18 cellular contexts compared by ENCODE assay signal in the genomic region with DNA sequence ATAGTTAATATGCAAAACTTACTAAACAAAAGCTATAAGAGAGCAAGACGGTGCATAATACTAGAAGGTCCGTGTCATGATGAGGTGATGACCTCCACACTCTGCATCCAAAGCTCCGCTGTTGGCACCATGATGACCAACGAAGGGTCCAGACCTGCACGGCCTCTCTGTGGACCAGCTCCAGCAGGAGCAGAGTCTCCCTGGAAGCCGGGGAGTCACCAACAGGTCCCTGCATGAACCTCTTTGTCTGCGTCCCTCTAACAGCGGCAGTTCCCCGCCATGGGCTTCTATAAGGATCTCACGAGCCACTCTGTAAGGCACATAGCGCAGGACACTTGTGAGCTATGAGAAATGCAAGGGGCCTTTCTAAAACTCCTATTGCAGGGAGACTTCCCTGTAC.
DNase-seq lines count a peak whose midpoint lies in the region; ATAC-seq and TF ChIP-seq lines count a peak whose summit lies in the region.
"Had no signal": no experiment of that assay in that cellular context is flagged by ENCODE, and none has a peak within 500 bp of the region (broad histone marks: within the 10 kb centered on the region; RNA-seq: fewer than 3 reads in every experiment).

No MANE protein-coding gene starts in this region.

- H3K4me1 ChIP-seq in osteoblast (ENCODE audit: insufficient read depth, low read length) (no peaks in the 10 kb centered on the region), testis (no peaks in the 10 kb centered on the region), gastroesophageal sphincter (no peaks in the 10 kb centered on the region)
- H3K4me1 ChIP-seq: A549 had no signal

- TF ChIP-seq POLR2A in testis (IDR thresholded peaks at IDR 0.05) (no peak), gastroesophageal sphincter (IDR thresholded peaks at IDR 0.05) (no peak)

- H3K9me3 Mint-ChIP-seq in activated naive CD8-positive, alpha-beta T cell treated with anti-CD3 and anti-CD28 coated beads, Interleukin-2, amount 10 ng/mL, durations not matched to agents 7 days and 5 days: no peaks in the 10 kb centered on the region
- H3K9me3 Mint-ChIP-seq in activated naive CD8-positive, alpha-beta T cell treated with anti-CD3 and anti-CD28 coated beads for 36 hours: no peaks in the 10 kb centered on the region
- H3K9me3 Mint-ChIP-seq in natural killer cell: no peaks in the 10 kb centered on the region
- H3K9me3 Mint-ChIP-seq: CD8-positive, alpha-beta memory T cell had no signal

- no peak overlapping the region for H2AFZ ChIP-seq in osteoblast (ENCODE audit: low read length)
- H2AFZ ChIP-seq: PC-9 had no signal

- H3K27ac ChIP-seq in osteoblast (ENCODE audit: low read depth, low read length): no peak overlapping the region
- no peak overlapping the region for H3K27ac ChIP-seq in testis
- H3K27ac ChIP-seq in gastroesophageal sphincter: no peak overlapping the region
- H3K27ac ChIP-seq: A549; BLaER1 treated with 17β-estradiol and CSF1 and Interleukin-3, amounts not matched to agents 10 nM and 100 nM; PC-9 had no signal

- TF ChIP-seq EP300 in gastroesophageal sphincter (IDR thresholded peaks at IDR 0.05): no peak

- H3K9me3 ChIP-seq in osteoblast (ENCODE audit: low read depth, low read length) (no peaks in the 10 kb centered on the region), testis (no peaks in the 10 kb centered on the region), gastroesophageal sphincter (no peaks in the 10 kb centered on the region)
- H3K9me3 ChIP-seq: A549; BLaER1 treated with 17β-estradiol and CSF1 and Interleukin-3, amounts not matched to agents 10 nM and 100 nM had no signal

- H3K27me3 ChIP-seq in osteoblast (ENCODE audit: insufficient read depth, low read length): no peaks in the 10 kb centered on the region
- no peaks in the 10 kb centered on the region for H3K27me3 ChIP-seq in testis
- H3K27me3 ChIP-seq in gastroesophageal sphincter: peaks cover 46% of the 10 kb centered on the region

- POLR2A ChIA-PET in activated naive CD8-positive, alpha-beta T cell treated with anti-CD3 and anti-CD28 coated beads, Interleukin-2, amount 10 ng/mL, durations not matched to agents 7 days and 5 days (lab: Charles Lee): no interaction called here

- no peaks in the 10 kb centered on the region for H3K79me2 ChIP-seq in osteoblast (ENCODE audit: insufficient read depth, low read length)

- H4K20me1 ChIP-seq in osteoblast (ENCODE audit: insufficient read depth, low read length): no peaks in the 10 kb centered on the region

- H3K4me2 ChIP-seq in osteoblast (ENCODE audit: insufficient read depth, low read length): no peak overlapping the region
- H3K4me2 ChIP-seq: A549; BLaER1 treated with 17β-estradiol and CSF1 and Interleukin-3, amounts not matched to agents 10 nM and 100 nM; PC-9 had no signal

- H3K4me3 ChIP-seq in osteoblast (ENCODE audit: insufficient read depth, low read length) (no peak overlapping the region), testis (no peak overlapping the region), gastroesophageal sphincter (no peak overlapping the region)
- H3K4me3 ChIP-seq: A549; BLaER1 treated with 17β-estradiol and CSF1 and Interleukin-3, amounts not matched to agents 10 nM and 100 nM; GM12878; PC-9 had no signal

- no peak overlapping the region for H3K27ac Mint-ChIP-seq in activated naive CD8-positive, alpha-beta T cell treated with anti-CD3 and anti-CD28 coated beads, Interleukin-2, amount 10 ng/mL, durations not matched to agents 7 days and 5 days
- H3K27ac Mint-ChIP-seq in activated naive CD8-positive, alpha-beta T cell treated with anti-CD3 and anti-CD28 coated beads for 36 hours: no peak overlapping the region
- H3K27ac Mint-ChIP-seq in natural killer cell: no peak overlapping the region
- H3K27ac Mint-ChIP-seq: CD8-positive, alpha-beta memory T cell had no signal

- H3K36me3 Mint-ChIP-seq in activated naive CD8-positive, alpha-beta T cell treated with anti-CD3 and anti-CD28 coated beads, Interleukin-2, amount 10 ng/mL, durations not matched to agents 7 days and 5 days: no peaks in the 10 kb centered on the region
- no peaks in the 10 kb centered on the region for H3K36me3 Mint-ChIP-seq in activated naive CD8-positive, alpha-beta T cell treated with anti-CD3 and anti-CD28 coated beads for 36 hours
- H3K36me3 Mint-ChIP-seq in natural killer cell: no peaks in the 10 kb centered on the region
- H3K36me3 Mint-ChIP-seq: CD8-positive, alpha-beta memory T cell had no signal

- no peak for ATAC-seq in activated naive CD8-positive, alpha-beta T cell treated with anti-CD3 and anti-CD28 coated beads, Interleukin-2, amount 10 ng/mL, durations not matched to agents 7 days and 5 days (ENCODE audit: low read depth)
- ATAC-seq in natural killer cell: no peak
- no peak for ATAC-seq in gastroesophageal sphincter
- ATAC-seq: A549, GM12878 had no signal

- H3K36me3 ChIP-seq in osteoblast (ENCODE audit: insufficient read depth, low read length): no peaks in the 10 kb centered on the region
- no peaks in the 10 kb centered on the region for H3K36me3 ChIP-seq in testis (ENCODE audit: low read depth, missing control alignments)
- no peaks in the 10 kb centered on the region for H3K36me3 ChIP-seq in gastroesophageal sphincter
- H3K36me3 ChIP-seq: BLaER1 treated with 17β-estradiol and CSF1 and Interleukin-3, amounts not matched to agents 10 nM and 100 nM had no signal

- no peak overlapping the region for H3K4me3 Mint-ChIP-seq in activated naive CD8-positive, alpha-beta T cell treated with anti-CD3 and anti-CD28 coated beads, Interleukin-2, amount 10 ng/mL, durations not matched to agents 7 days and 5 days
- H3K4me3 Mint-ChIP-seq in activated naive CD8-positive, alpha-beta T cell treated with anti-CD3 and anti-CD28 coated beads for 36 hours: no peak overlapping the region
- no peak overlapping the region for H3K4me3 Mint-ChIP-seq in natural killer cell
- H3K4me3 Mint-ChIP-seq: CD8-positive, alpha-beta memory T cell had no signal

- intact Hi-C loops in testis (cut with DNase I; ENCODE audit: low total_unique reads): no loop called here
- intact Hi-C loops in natural killer cell (cut with micrococcal nuclease): no loop called here

- DNase-seq in activated naive CD8-positive, alpha-beta T cell treated with anti-CD3 and anti-CD28 coated beads, Interleukin-2, amount 10 ng/mL, durations not matched to agents 7 days and 5 days: peak; percentile 7
- no peak for DNase-seq in activated naive CD8-positive, alpha-beta T cell treated with anti-CD3 and anti-CD28 coated beads for 36 hours
- peak; percentile 34 for DNase-seq in ecto neural progenitor cell (ENCODE audit: low spot score)
- DNase-seq in osteoblast (ENCODE audit: insufficient read length, low spot score, missing footprints): peak; percentile 3
- DNase-seq in testis: peak; percentile 4
- DNase-seq in natural killer cell: no peak
- DNase-seq in NCI-H1930 (lab: John Stamatoyannopoulos, UW): no peak
- DNase-seq: DND-41, GDM1, NCI-H187, NCI-H2171 treated with DMSO at 0.1 percent for 48 hours, NCI-H774, PC-9 had no signal

- peaks cover 22% of the 10 kb centered on the region for H3K27me3 Mint-ChIP-seq in activated naive CD8-positive, alpha-beta T cell treated with anti-CD3 and anti-CD28 coated beads, Interleukin-2, amount 10 ng/mL, durations not matched to agents 7 days and 5 days
- H3K27me3 Mint-ChIP-seq in activated naive CD8-positive, alpha-beta T cell treated with anti-CD3 and anti-CD28 coated beads for 36 hours: peaks cover 22% of the 10 kb centered on the region
- H3K27me3 Mint-ChIP-seq in natural killer cell (ENCODE audit: low read depth in 2 of 2): peaks cover 18 to 33% of the 10 kb centered on the region in 2 donors

- WGBS in testis, 2 donors: 91 to 92% methylated on average over 11 of the region's 11 CpGs
- 84 to 89% methylated on average over 4 to 7 of the region's 11 CpGs for WGBS in gastroesophageal sphincter (ENCODE audit: low coverage in 1 of 2), 2 donors

- no peaks in the 10 kb centered on the region for H3K4me1 Mint-ChIP-seq in activated naive CD8-positive, alpha-beta T cell treated with anti-CD3 and anti-CD28 coated beads, Interleukin-2, amount 10 ng/mL, durations not matched to agents 7 days and 5 days
- no peaks in the 10 kb centered on the region for H3K4me1 Mint-ChIP-seq in activated naive CD8-positive, alpha-beta T cell treated with anti-CD3 and anti-CD28 coated beads for 36 hours
- H3K4me1 Mint-ChIP-seq in natural killer cell: no peaks in the 10 kb centered on the region
- H3K4me1 Mint-ChIP-seq: CD8-positive, alpha-beta memory T cell had no signal

- TF ChIP-seq CTCF in osteoblast (IDR thresholded peaks at IDR 0.05; ENCODE audit: extremely low read depth, low read depth, low read length): no peak
- TF ChIP-seq CTCF in testis (IDR thresholded peaks at IDR 0.05): no peak
- no peak for TF ChIP-seq CTCF in natural killer cell (IDR thresholded peaks at IDR 0.05)
- no peak for TF ChIP-seq CTCF in gastroesophageal sphincter (IDR thresholded peaks at IDR 0.05)

Comparison
In these comparisons a context has a peak if more than half of its experiments do, and no peak if none do; other contexts are left out.
1. DNase-seq: peak in activated naive CD8-positive, alpha-beta T cell treated with anti-CD3 and anti-CD28 coated beads, Interleukin-2, amount 10 ng/mL, durations not matched to agents 7 days and 5 days (single experiment), ecto neural progenitor cell (single experiment), osteoblast (single experiment) and testis (single experiment); none in activated naive CD8-positive, alpha-beta T cell treated with anti-CD3 and anti-CD28 coated beads for 36 hours (single experiment), natural killer cell (single experiment) and NCI-H1930 (0 of 2).